ENCODE assay signal across 8 cellular contexts in the genomic region with DNA sequence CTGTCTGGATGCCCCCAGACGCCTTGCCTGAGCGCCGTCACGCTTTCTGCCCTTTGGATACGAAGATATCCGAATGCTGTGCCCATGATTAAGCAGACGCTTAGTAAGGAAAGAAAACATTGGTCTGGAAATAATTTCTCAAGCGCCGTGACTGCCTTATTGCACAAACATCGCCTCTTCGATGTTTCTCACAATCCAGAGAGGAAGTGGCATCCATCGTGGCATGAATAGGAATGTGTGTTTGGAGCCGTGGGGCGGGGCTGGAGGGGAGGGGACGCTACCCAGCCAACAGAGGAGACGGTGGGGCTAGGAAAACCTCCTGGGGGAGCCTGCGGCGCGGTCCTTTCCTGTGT. TPM values are rescaled to one million over a fixed set of nuclear protein-coding genes. Genes with fewer than 3 reads are reported as not detected.
DNase-seq lines count a peak whose midpoint lies in the region; ATAC-seq lines count a peak whose summit lies in the region.

No MANE protein-coding gene starts in this region.

- no peaks in the 10 kb centered on the region for H3K36me3 Mint-ChIP-seq in immature natural killer cell

- peaks cover 13 to 15% of the 10 kb centered on the region in 2 donors for H3K4me1 Mint-ChIP-seq in immature natural killer cell

- ATAC-seq in GM19397 (IDR thresholded peaks at IDR 0.05; ENCODE audit: unreplicated experiment): no peak

- peaks cover 7 to 32% (median 24%) of the 10 kb centered on the region in 3 donors for H3K27me3 Mint-ChIP-seq in immature natural killer cell (ENCODE audit: low read depth in 3 of 3)

- in situ Hi-C loops in ACHN (cut with HindIII; ENCODE audit: low pct_ligation_motif_present, low pct_unique_long_range_greater_than_20kb, low sequenced_read_pairs): no loop called here

- H3K9me3 Mint-ChIP-seq in immature natural killer cell: peaks cover 0 to 3% (median 0%) of the 10 kb centered on the region in 6 donors

- DNase-seq in ACHN (peak; percentile 60), HT1080 (ENCODE audit: low read depth) (peak; percentile 34), anterior cingulate cortex (lab: John Stamatoyannopoulos, UW) (peak in 30 of 58 donors; percentile 14 to 76 (median 56)), immature natural killer cell (no peak), superior temporal gyrus (ENCODE audit: extremely low spot score) (peak; percentile 42), NK-92 (lab: John Stamatoyannopoulos, UW; ENCODE audit: unreplicated experiment) (no peak), NCI-H2029 treated with DMSO at 0.1 percent for 48 hours (lab: John Stamatoyannopoulos, UW) (no peak)

- no peak overlapping the region for H3K27ac Mint-ChIP-seq in immature natural killer cell

- peak overlapping the region; percentile 67 to 72 (median 71) for H3K4me3 Mint-ChIP-seq in immature natural killer cell

RNA-seq across cellular contexts. Expression of a gene that starts 0.6 kb away (rescaled TPM):
- total RNA-seq in HT1080 (2014; rRNA removed; shearing (Covaris generic)): 0.66 and 0.80 TPM in 2 replicates
- 0.80 and 1.4 TPM in 2 replicates for polyA plus RNA-seq in HT1080 (2015; cell fraction: cytosol; rRNA removed)
- polyA plus RNA-seq in HT1080 (2015; cell fraction: nucleus; rRNA removed): 0.41 and 0.44 TPM in 2 replicates
- polyA plus RNA-seq in immature natural killer cell: under 1 TPM in 1 of 3 donors, not detected in 2; 0.38 TPM

Comparison
In these comparisons a context has a peak if more than half of its experiments do, and no peak if none do; other contexts are left out.
1. DNase-seq: peak in ACHN (single experiment), HT1080 (single experiment), anterior cingulate cortex (30 of 58) and superior temporal gyrus (single experiment); none in immature natural killer cell (0 of 3), NK-92 (single experiment) and NCI-H2029 treated with DMSO at 0.1 percent for 48 hours (single experiment).